20 cellular contexts compared by ENCODE assay signal in the genomic region with DNA sequence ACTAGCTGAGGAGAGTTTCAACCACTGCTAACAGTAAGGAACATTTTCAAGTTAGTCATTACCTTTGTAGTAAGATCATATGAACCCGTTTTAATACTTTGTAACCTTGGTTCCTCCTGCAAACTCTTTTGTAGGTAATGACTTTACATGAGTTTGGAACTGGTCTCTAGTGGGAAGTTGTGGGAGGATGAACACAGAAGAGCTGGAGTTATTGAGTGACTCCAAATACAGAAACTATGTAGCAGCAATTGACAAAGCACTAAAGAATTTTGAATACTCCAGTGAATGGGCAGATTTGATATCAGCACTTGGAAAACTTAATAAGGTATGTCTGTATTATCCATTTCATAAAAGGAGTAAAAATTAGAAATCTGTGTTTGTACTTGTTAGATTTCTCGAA.
A peak's percentile ranks its signal among the peaks of the same experiment; 100 is the strongest.
DNase-seq lines count a peak whose midpoint lies in the region; ATAC-seq, FAIRE-seq and TF ChIP-seq lines count a peak whose summit lies in the region.
"Had no signal": no experiment of that assay in that cellular context is flagged by ENCODE, and none has a peak within 500 bp of the region (broad histone marks: within the 10 kb centered on the region; RNA-seq: fewer than 3 reads in every experiment).

No MANE protein-coding gene starts in this region.

- FAIRE-seq in H54 (lab: Jason Lieb, UNC): peak; percentile 45
- FAIRE-seq in islet of Langerhans (lab: Jason Lieb, UNC): peak; percentile 38

- ATAC-seq in GM19467 (IDR thresholded peaks at IDR 0.05; ENCODE audit: unreplicated experiment): no peak
- no peak for ATAC-seq in GM21515 (IDR thresholded peaks at IDR 0.05; ENCODE audit: unreplicated experiment)
- ATAC-seq: body of pancreas; psoas muscle; stimulated activated effector memory CD8-positive, alpha-beta T cell treated with anti-CD3 and anti-CD28 coated beads, Interleukin-12 subunit alpha, Interleukin-12 subunit beta, amount 100 ng/mL, for 72 hours had no signal

- no peak for DNase-seq in H54 (ENCODE audit: insufficient read length, low spot score)
- peak; percentile 32 for DNase-seq in astrocyte of the hippocampus (ENCODE audit: low read depth, low spot score)
- DNase-seq in stimulated activated naive CD4-positive, alpha-beta T cell (lab: John Stamatoyannopoulos, UW): no peak
- DNase-seq in stimulated activated naive CD4-positive, alpha-beta T cell treated with Interleukin-2 at 50 U/mL for 16 hours (lab: John Stamatoyannopoulos, UW): no peak
- DNase-seq: activated CD4-positive, alpha-beta T cell treated with anti-CD3 and anti-CD28 coated beads, Interleukin-2, amount 10 ng/mL, durations not matched to agents 24 days and 14 days; body of pancreas; Caco-2; endodermal cell; H7; left ventricle myocardium inferior; NCI-H2081; NCI-H446; PC-9; psoas muscle; SJCRH30; stimulated activated CD4-positive, alpha-beta T cell treated with anti-CD3 and anti-CD28 coated beads, Interleukin-1b, Interleukin-23, amount 100 ng/mL, for 48 hours had no signal

- no peak for TF ChIP-seq POLR2A in H54 (IDR thresholded peaks at IDR 0.05; ENCODE audit: low read depth, low read length)
